ENCODE assay signal across 20 cellular contexts in genomic region chr2:11310212-11310611, GRCh38.
"Had no signal": no experiment of that assay in that cellular context is flagged by ENCODE, and none has a peak within 500 bp of the region (broad histone marks: within the 10 kb centered on the region; RNA-seq: fewer than 3 reads in every experiment).

No MANE protein-coding gene starts in this region.

- H3K4me1 ChIP-seq: uterus had no signal

- H3K9me3 ChIP-seq: heart right ventricle, tibial nerve, uterus had no signal

- H3K27me3 ChIP-seq: brain microvascular endothelial cell, heart right ventricle, neural progenitor cell, tibial nerve, uterus had no signal

- ATAC-seq: activated CD8-positive, alpha-beta T cell treated with anti-CD3 and anti-CD28 coated beads, Interleukin-2, amount 10 ng/mL, durations not matched to agents 7 days and 5 days; activated naive CD4-positive, alpha-beta T cell treated with anti-CD3 and anti-CD28 coated beads, Interleukin-2, amount 50 U/mL, for 72 hours; heart right ventricle; left colon; stimulated activated naive B cell treated with anti-CD40 and anti-IgM and Interleukin-4, amounts not matched to agents 10 μg/mL and 1 μg/mL and 100 μg/mL, for 72 hours had no signal

- H3K36me3 ChIP-seq: brain microvascular endothelial cell, heart right ventricle, neural progenitor cell, tibial nerve, uterus had no signal

- DNase-seq: activated CD4-positive, alpha-beta T cell treated with anti-CD3 and anti-CD28 coated beads, Interleukin-2, amount 10 ng/mL, durations not matched to agents 24 days and 14 days; activated CD4-positive, CD25-positive, alpha-beta regulatory T cell; activated CD8-positive, alpha-beta memory T cell treated with anti-CD3 and anti-CD28 coated beads, Interleukin-2, amount 50 U/mL, for 4 hours; activated CD8-positive, alpha-beta T cell treated with anti-CD3 and anti-CD28 coated beads, Interleukin-2, amount 10 ng/mL, durations not matched to agents 7 days and 5 days; activated gamma-delta T cell; activated T-cell treated with anti-CD3 and anti-CD28 coated beads, Interleukin-2, amount 50 U/mL, for 48 hours; brain microvascular endothelial cell; erythroblast; foreskin melanocyte; heart right ventricle; left colon; naive B cell; retina; stimulated activated CD4-positive, alpha-beta T cell treated with anti-CD3 and anti-CD28 coated beads, Interleukin-2, amount 100 ng/mL, for 48 hours; stimulated activated naive B cell treated with anti-CD40 and anti-IgM and Interleukin-4, amounts not matched to agents 10 μg/mL and 1 μg/mL and 100 μg/mL, for 72 hours; uterus had no signal

- H3K4me3 ChIP-seq: heart right ventricle, neural progenitor cell, tibial nerve, uterus had no signal

- H3K9ac ChIP-seq: neural progenitor cell, parathyroid adenoma had no signal

- H3K4me2 ChIP-seq: neural progenitor cell had no signal

- H2AFZ ChIP-seq: neural progenitor cell, parathyroid adenoma had no signal

- H3K27ac ChIP-seq: brain microvascular endothelial cell, heart right ventricle, neural progenitor cell, parathyroid adenoma, tibial nerve, uterus had no signal
